16 cellular contexts compared by ENCODE assay signal in genomic region chr9:119216891-119217290, GRCh38.
DNase-seq lines count a peak whose midpoint lies in the region; ATAC-seq, FAIRE-seq and TF ChIP-seq lines count a peak whose summit lies in the region.
"Had no signal": no experiment of that assay in that cellular context is flagged by ENCODE, and none has a peak within 500 bp of the region (broad histone marks: within the 10 kb centered on the region; RNA-seq: fewer than 3 reads in every experiment).

No MANE protein-coding gene starts in this region.

- no peak overlapping the region for H3K27ac ChIP-seq in mammary epithelial cell (ENCODE audit: insufficient read depth, low read depth, low read length)
- H3K27ac ChIP-seq: A549, body of pancreas had no signal

- H3K27ac Mint-ChIP-seq in MCF 10A (ENCODE audit: low read depth, unreplicated experiment) = no peak overlapping the region
- H3K27ac Mint-ChIP-seq: activated CD8-positive, alpha-beta T cell treated with anti-CD3 and anti-CD28 coated beads for 36 hours had no signal

- no peak overlapping the region for H3K4me3 Mint-ChIP-seq in MCF 10A (ENCODE audit: unreplicated experiment)
- H3K4me3 Mint-ChIP-seq: activated CD8-positive, alpha-beta T cell treated with anti-CD3 and anti-CD28 coated beads for 36 hours had no signal

- H3K4me1 ChIP-seq in mammary epithelial cell (ENCODE audit: insufficient read depth, low read length) = no peaks in the 10 kb centered on the region
- H3K4me1 ChIP-seq: A549, body of pancreas, HAP-1 had no signal

- in situ Hi-C loops in mammary epithelial cell (cut with MboI; ENCODE audit: low sequenced_read_pairs in 2 of 2) = no loop called here

- no peaks in the 10 kb centered on the region for H3K4me1 Mint-ChIP-seq in MCF 10A (ENCODE audit: insufficient read depth, unreplicated experiment)

- no peaks in the 10 kb centered on the region for H3K36me3 Mint-ChIP-seq in MCF 10A (ENCODE audit: insufficient read depth, unreplicated experiment)

- no peak overlapping the region for H3K4me2 ChIP-seq in mammary epithelial cell (ENCODE audit: insufficient read depth, low read depth, low read length)
- H3K4me2 ChIP-seq: A549 had no signal

- no peak overlapping the region for H3K4me3 ChIP-seq in mammary epithelial cell (replicated peaks in 1 of 3; ENCODE audit: insufficient read depth in 1 of 3, low read depth in 2 of 3, low read length in 3 of 3)
- H3K4me3 ChIP-seq: A549, body of pancreas, HAP-1 had no signal

- dilution Hi-C loops in mammary epithelial cell (cut with HindIII; ENCODE audit: low sequenced_read_pairs) = no loop called here

- DNase-seq in MCF 10A (ENCODE audit: unreplicated experiment) (peak; percentile 15), mammary epithelial cell (no peak), head of caudate nucleus (peak in 33 of 42 donors; percentile 2 to 71 (median 26)), occipital lobe (lab: John Stamatoyannopoulos, UW) (peak; percentile 18), urothelium cell line (ENCODE audit: low spot score) (peak; percentile 4), NCI-H345 (lab: John Stamatoyannopoulos, UW) (no peak), RPMI8226 (no peak)
- DNase-seq: activated CD8-positive, alpha-beta T cell treated with anti-CD3 and anti-CD28 coated beads for 36 hours; activated effector memory CD4-positive, alpha-beta T cell treated with Interleukin-2 at 50 U/mL for 16 hours; NCI-H2107; NK-92 treated with Interleukin-12 subunit alpha and Interleukin-12 subunit beta, amount 100 ng/mL, for 24 hours; SIG-M5 had no signal

- WGBS in mammary epithelial cell (ENCODE audit: low coverage, missing lambda C conversion rate) = 2% methylated on average over 5 of the region's 7 CpGs

- H2AFZ ChIP-seq in mammary epithelial cell (ENCODE audit: low read depth, low read length) = no peak overlapping the region

- H4K20me1 ChIP-seq in mammary epithelial cell (ENCODE audit: insufficient read depth, low read length) = no peaks in the 10 kb centered on the region

- H3K36me3 ChIP-seq in mammary epithelial cell (ENCODE audit: insufficient read depth, low read length) = no peaks in the 10 kb centered on the region
- H3K36me3 ChIP-seq: HAP-1 had no signal

- intact Hi-C loops in MCF 10A (cut with micrococcal nuclease) (no loop called here), mammary epithelial cell (cut with micrococcal nuclease) (no loop called here), head of caudate nucleus (cut with DNase I) (no loop called here)

- POLR2A ChIA-PET in MCF 10A (lab: Yijun Ruan, JAX) = no interaction called here

- H3K9me3 ChIP-seq in mammary epithelial cell (replicated peaks; ENCODE audit: insufficient read depth, low read length) = peaks cover 4% of the 10 kb centered on the region
- H3K9me3 ChIP-seq: A549, body of pancreas, HAP-1 had no signal

- no peaks in the 10 kb centered on the region for H3K79me2 ChIP-seq in mammary epithelial cell (ENCODE audit: insufficient read depth, low read length)

- H3K27me3 Mint-ChIP-seq in MCF 10A (ENCODE audit: insufficient read depth, unreplicated experiment) = no peaks in the 10 kb centered on the region
- H3K27me3 Mint-ChIP-seq: activated CD8-positive, alpha-beta T cell treated with anti-CD3 and anti-CD28 coated beads for 36 hours had no signal

- no peak for FAIRE-seq in urothelium cell line (lab: Jason Lieb, UNC)
- FAIRE-seq: A549 had no signal

- H3K27me3 ChIP-seq in mammary epithelial cell (ENCODE audit: insufficient read depth, low read length) = no peaks in the 10 kb centered on the region
- H3K27me3 ChIP-seq: body of pancreas had no signal

- H3K9ac ChIP-seq in mammary epithelial cell (ENCODE audit: insufficient read depth, low read length) = no peak overlapping the region

- TF ChIP-seq CTCF in MCF 10A (IDR thresholded peaks at IDR 0.05; ENCODE audit: unreplicated experiment) (no peak), mammary epithelial cell (conservative IDR thresholded peaks at IDR 0.05 in 1 of 2, IDR thresholded peaks at IDR 0.05 in 1 of 2; ENCODE audit: extremely low read depth in 1 of 2, insufficient read depth in 1 of 2, low read depth in 1 of 2, low read length in 2 of 2) (no peak)

- H3K9me3 Mint-ChIP-seq in MCF 10A (ENCODE audit: unreplicated experiment) = peaks cover 52% of the 10 kb centered on the region

- no peak for ATAC-seq in GM19395 (IDR thresholded peaks at IDR 0.05; ENCODE audit: unreplicated experiment)
- ATAC-seq: A549; activated CD8-positive, alpha-beta T cell treated with anti-CD3 and anti-CD28 coated beads for 36 hours; body of pancreas had no signal

- no TSS peak for BruUV-seq in MCF 10A (replicated peaks; lab: Mats Ljungman, UMichigan)
- no TSS peak for BruUV-seq in mammary epithelial cell (replicated peaks; lab: Mats Ljungman, UMichigan)

- CTCF ChIA-PET in MCF 10A (lab: Yijun Ruan, JAX) = no interaction called here
- CTCF ChIA-PET in mammary epithelial cell (lab: Charles Lee; ENCODE audit: low non-redundant PET) = no interaction called here

Comparison
In these comparisons a context has a peak if more than half of its experiments do, and no peak if none do; other contexts are left out.
1. DNase-seq: peak in MCF 10A (single experiment), head of caudate nucleus (33 of 42), occipital lobe (single experiment) and urothelium cell line (single experiment); none in mammary epithelial cell (single experiment), NCI-H345 (single experiment) and RPMI8226 (single experiment).